Comparison of ENCODE assay signal across 8 cellular contexts in the genomic region with DNA sequence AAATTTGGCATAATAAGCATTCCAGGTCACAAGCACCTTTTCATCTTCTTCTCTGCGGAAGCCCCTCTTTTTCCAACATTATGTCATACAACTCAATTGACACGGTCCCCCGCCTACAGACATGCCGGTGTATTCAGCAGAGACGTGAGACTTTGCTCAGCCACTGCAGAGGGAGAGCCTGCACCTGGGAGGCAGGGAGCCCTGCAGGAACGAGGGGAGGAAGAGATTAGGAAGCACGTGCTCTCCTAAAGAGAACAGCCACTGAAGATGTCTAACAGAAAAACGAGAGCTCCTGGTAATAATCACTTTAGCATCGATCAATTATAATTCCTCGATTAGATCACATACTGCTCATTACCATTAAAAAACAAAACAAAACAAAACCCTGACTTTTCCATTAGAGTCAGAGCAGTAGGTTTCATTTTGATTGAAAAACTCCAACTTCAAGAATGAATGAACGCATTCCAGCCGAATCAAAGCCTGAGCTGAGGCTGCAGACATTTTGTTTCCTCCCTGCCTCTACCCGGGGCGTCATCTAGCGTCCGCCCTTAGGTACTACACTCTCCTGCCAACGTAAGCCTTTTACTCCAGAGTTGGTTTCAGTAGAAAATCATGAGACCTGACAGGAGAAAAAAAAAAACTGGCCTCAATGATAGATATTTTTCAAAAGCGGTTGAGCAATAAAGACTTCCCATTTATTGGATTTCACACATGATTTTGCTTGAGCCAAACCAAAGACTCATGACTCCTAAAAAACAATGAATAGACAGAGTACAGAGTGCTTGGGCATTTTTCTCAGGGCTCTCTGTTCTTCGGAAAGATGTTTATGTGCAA.
DNase-seq lines count a peak whose midpoint lies in the region; ATAC-seq, FAIRE-seq and TF ChIP-seq lines count a peak whose summit lies in the region.

No MANE protein-coding gene starts in this region.

- H3K4me1 ChIP-seq in Caco-2 (peaks cover 44% of the 10 kb centered on the region), right atrium auricular region (peaks cover 0 to 27% of the 10 kb centered on the region in 2 donors)

- peaks cover 44% of the 10 kb centered on the region for H3K4me1 Mint-ChIP-seq in Caco-2 (ENCODE audit: low read depth, unreplicated experiment)

- no peaks in the 10 kb centered on the region for H3K9me3 Mint-ChIP-seq in Caco-2 (ENCODE audit: unreplicated experiment)

- H3K9me3 ChIP-seq in Caco-2 = no peaks in the 10 kb centered on the region
- no peaks in the 10 kb centered on the region for H3K9me3 ChIP-seq in right atrium auricular region

- peak overlapping the region; percentile 95 for H3K4me3 Mint-ChIP-seq in Caco-2 (ENCODE audit: unreplicated experiment)

- H3K36me3 Mint-ChIP-seq in Caco-2 (ENCODE audit: insufficient read depth, unreplicated experiment) = no peaks in the 10 kb centered on the region

- H3K27me3 Mint-ChIP-seq in Caco-2 (ENCODE audit: insufficient read depth, unreplicated experiment) = no peaks in the 10 kb centered on the region

- H3K4me3 ChIP-seq in Caco-2 (ENCODE audit: low read depth, low read length) (no peak overlapping the region), right atrium auricular region (peak overlapping the region in 1 of 2 donors; percentile 9), retinal pigment epithelial cell (ENCODE audit: low read length) (peak overlapping the region; percentile 42)

- intact Hi-C loops in Caco-2 (cut with micrococcal nuclease; ENCODE audit: unreplicated experiment) = loop anchor here (1.0 to 10.0 kb wide), 6 partner anchors 41 to 518 kb away; a partner anchor contains a TSS

- TF ChIP-seq CTCF in Caco-2 (IDR thresholded peaks at IDR 0.05; ENCODE audit: insufficient read depth in 1 of 2, low read depth in 1 of 2, low read length in 1 of 2, severe bottlenecking in 1 of 2, unreplicated experiment in 1 of 2) (peak; percentile 99), right atrium auricular region (IDR thresholded peaks at IDR 0.05) (peak; percentile 98 to 99), retinal pigment epithelial cell (conservative IDR thresholded peaks at IDR 0.05; ENCODE audit: low read depth, low read length) (peak; percentile 100)

- no peak for FAIRE-seq in H54 (lab: Jason Lieb, UNC)

- H3K27me3 ChIP-seq in Caco-2 (replicated peaks; ENCODE audit: control insufficient read depth, insufficient read depth, low read length) (no peaks in the 10 kb centered on the region), right atrium auricular region (no peaks in the 10 kb centered on the region)

- POLR2A ChIA-PET in Caco-2 (lab: Charles Lee) = interaction anchor here (0.5 to 1.0 kb wide), 5 partner anchors 76 to 594 kb away, joined by 3 to 7 read pairs (median 5); a partner anchor contains a TSS

- peak; percentile 83 to 89 for DNase-seq in Caco-2
- peak; percentile 38 for DNase-seq in H54 (ENCODE audit: insufficient read length, low spot score)
- DNase-seq in NCI-H146 (lab: John Stamatoyannopoulos, UW) = peak; percentile 76
- peak; percentile 48 to 84 (median 67) for DNase-seq in T-helper 2 cell
- DNase-seq in amygdala (lab: John Stamatoyannopoulos, UW) = peak in 52 of 56 donors; percentile 5 to 84 (median 54)
- peak; percentile 86 for DNase-seq in right atrium auricular region (ENCODE audit: low spot score)
- peak; percentile 77 for DNase-seq in retinal pigment epithelial cell (ENCODE audit: low read depth)

- no peak for TF ChIP-seq POLR2A in H54 (IDR thresholded peaks at IDR 0.05; ENCODE audit: low read depth, low read length)

- peak overlapping the region; percentile 96 for H3K27ac Mint-ChIP-seq in Caco-2 (ENCODE audit: unreplicated experiment)

- no TSS peak for BruUV-seq in Caco-2 (replicated peaks; lab: Mats Ljungman, UMichigan)

- ATAC-seq in HG02610 (IDR thresholded peaks at IDR 0.05; ENCODE audit: unreplicated experiment) = no peak

- H3K36me3 ChIP-seq in Caco-2 (ENCODE audit: control insufficient read depth, insufficient read depth, low read length) (no peaks in the 10 kb centered on the region), right atrium auricular region (no peaks in the 10 kb centered on the region)

- CTCF ChIA-PET in Caco-2 (lab: Charles Lee) = interaction anchor here (0.5 to 5.0 kb wide), 24 partner anchors 13 to 753 kb away, joined by 3 to 45 read pairs (median 3); a partner anchor contains a TSS

- peak overlapping the region in 1 of 2 donors; percentile 51 for H3K27ac ChIP-seq in right atrium auricular region
